In the genomic region with DNA sequence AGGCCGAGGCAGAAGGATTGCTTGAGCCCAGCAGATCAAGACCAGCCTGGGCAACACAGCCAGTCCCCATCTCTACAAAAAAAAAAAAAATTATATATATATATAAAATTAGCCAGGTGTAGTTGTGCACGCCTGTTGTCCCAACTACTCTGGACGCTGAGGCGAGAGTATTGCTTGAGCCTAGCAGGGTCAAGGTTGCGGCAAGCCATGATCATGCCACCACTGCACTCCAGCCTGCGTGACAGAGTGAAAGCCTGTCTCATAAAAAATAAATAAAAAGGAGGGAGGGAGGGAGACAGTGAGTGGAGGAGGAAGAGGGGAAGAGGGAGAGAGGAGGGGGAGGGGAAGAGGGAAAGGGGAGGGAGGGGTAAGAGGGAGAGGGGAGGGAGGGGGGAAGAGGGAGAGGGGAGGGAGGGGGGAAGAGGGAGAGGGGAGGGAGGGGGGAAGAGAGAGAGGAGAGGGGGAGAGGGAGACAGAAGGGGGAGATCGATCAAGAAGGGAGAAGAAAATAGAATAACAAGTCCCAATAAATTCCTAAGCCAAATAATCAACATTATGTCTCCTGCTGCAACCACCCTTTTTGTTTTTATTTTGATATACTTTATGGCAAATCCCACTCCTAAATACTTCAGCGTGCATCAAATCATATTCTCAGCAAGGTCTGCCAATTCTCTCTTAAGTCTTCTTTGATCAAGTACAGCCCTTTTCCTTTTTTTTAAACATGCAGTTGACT, we compare ENCODE assay signal across 1 cellular context.
TF ChIP-seq lines count a peak whose summit lies in the region.

No MANE protein-coding gene starts in this region.

TF ChIP-seq in K562, 482 proteins besides CTCF, POLR2A, EP300 and RAD21 (continued from another document):
- TF ChIP-seq, protein P1, sequence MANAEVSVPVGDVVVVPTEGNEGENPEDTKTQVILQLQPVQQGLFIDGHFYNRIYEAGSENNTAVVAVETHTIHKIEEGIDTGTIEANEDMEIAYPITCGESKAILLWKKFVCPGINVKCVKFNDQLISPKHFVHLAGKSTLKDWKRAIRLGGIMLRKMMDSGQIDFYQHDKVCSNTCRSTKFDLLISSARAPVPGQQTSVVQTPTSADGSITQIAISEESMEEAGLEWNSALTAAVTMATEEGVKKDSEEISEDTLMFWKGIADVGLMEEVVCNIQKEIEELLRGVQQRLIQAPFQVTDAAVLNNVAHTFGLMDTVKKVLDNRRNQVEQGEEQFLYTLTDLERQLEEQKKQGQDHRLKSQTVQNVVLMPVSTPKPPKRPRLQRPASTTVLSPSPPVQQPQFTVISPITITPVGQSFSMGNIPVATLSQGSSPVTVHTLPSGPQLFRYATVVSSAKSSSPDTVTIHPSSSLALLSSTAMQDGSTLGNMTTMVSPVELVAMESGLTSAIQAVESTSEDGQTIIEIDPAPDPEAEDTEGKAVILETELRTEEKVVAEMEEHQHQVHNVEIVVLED (CRISPR knock-in tag; IDR thresholded peaks at IDR 0.05) = no peak
- TF ChIP-seq E2F1 (CRISPR knock-in tag; IDR thresholded peaks at IDR 0.05) (no peak), HNRNPK (IDR thresholded peaks at IDR 0.05; ENCODE audit: low read depth, low read length, poor library complexity, severe bottlenecking) (peak; percentile 74), UBTF (IDR thresholded peaks at IDR 0.05; ENCODE audit: borderline replicate concordance in 1 of 2, low read depth in 2 of 2, low read length in 2 of 2) (no peak), TAF15 (IDR thresholded peaks at IDR 0.05; ENCODE audit: low read depth, low read length) (no peak), RBFOX2 (IDR thresholded peaks at IDR 0.05; ENCODE audit: low read depth, low read length) (no peak), XRCC5 (IDR thresholded peaks at IDR 0.05; ENCODE audit: low read depth, low read length) (no peak), PCBP1 (IDR thresholded peaks at IDR 0.05; ENCODE audit: low read depth, low read length, poor library complexity, severe bottlenecking) (no peak)
- TF ChIP-seq, protein P2, sequence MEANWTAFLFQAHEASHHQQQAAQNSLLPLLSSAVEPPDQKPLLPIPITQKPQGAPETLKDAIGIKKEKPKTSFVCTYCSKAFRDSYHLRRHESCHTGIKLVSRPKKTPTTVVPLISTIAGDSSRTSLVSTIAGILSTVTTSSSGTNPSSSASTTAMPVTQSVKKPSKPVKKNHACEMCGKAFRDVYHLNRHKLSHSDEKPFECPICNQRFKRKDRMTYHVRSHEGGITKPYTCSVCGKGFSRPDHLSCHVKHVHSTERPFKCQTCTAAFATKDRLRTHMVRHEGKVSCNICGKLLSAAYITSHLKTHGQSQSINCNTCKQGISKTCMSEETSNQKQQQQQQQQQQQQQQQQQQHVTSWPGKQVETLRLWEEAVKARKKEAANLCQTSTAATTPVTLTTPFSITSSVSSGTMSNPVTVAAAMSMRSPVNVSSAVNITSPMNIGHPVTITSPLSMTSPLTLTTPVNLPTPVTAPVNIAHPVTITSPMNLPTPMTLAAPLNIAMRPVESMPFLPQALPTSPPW (CRISPR knock-in tag; IDR thresholded peaks at IDR 0.05) = 0 out of 2 replicates have a peak, but pooled peaks have one; percentile 12
